Comparison of ENCODE assay signal across 9 cellular contexts in the genomic region with DNA sequence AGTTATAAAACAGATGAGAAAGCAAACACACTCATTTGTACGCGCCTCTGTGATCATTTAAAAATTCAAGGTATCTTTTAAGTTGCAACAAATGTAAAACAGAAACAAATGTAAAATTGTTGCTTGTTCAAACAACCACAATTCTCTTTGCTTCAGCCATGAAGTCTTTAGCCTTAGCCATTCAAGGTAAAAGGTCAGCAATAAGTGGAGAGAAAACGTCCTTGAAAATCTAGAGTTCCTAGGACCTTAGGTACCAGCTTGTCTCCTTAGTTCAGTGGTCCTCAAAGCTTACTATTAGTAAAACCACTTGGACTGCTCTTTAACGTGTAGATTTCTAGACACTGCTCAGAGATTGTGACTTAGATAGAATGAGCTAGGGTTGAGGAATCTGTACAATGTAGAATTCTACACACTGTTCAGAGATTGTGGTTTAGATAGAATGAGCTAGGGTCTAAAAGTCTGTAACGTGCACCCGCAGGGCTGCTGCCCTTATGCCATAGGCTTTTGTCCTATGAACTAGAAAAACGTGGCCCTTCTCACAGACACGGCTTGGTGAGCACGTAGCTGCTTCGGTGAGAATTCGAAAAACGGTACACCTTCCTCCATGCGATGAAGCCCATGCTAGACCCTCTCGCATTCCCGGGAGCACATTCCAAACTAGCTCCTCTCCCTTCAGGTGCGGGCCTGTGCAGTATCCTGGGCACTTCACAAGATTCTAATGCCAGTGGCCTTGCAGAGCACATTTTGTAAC. TPM values are rescaled to one million over a fixed set of nuclear protein-coding genes. Genes with fewer than 3 reads are reported as not detected.
DNase-seq lines count a peak whose midpoint lies in the region; ATAC-seq and TF ChIP-seq lines count a peak whose summit lies in the region.
"Had no signal": no experiment of that assay in that cellular context is flagged by ENCODE, and none has a peak within 500 bp of the region (broad histone marks: within the 10 kb centered on the region; RNA-seq: fewer than 3 reads in every experiment).

No MANE protein-coding gene starts in this region.

- peaks cover 0 to 41% (median 11%) of the 10 kb centered on the region in 9 donors for H3K4me1 ChIP-seq in heart right ventricle

- no peaks in the 10 kb centered on the region for H3K27me3 Mint-ChIP-seq in activated naive CD8-positive, alpha-beta T cell treated with anti-CD3 and anti-CD28 coated beads, Interleukin-2, amount 10 ng/mL, durations not matched to agents 7 days and 5 days
- peaks cover 11% of the 10 kb centered on the region for H3K27me3 Mint-ChIP-seq in progenitor cell of endocrine pancreas

- H3K27ac ChIP-seq in heart right ventricle = peak overlapping the region in 1 of 10 donors; percentile 89
- H3K27ac ChIP-seq: thyroid gland had no signal

- WGBS in heart right ventricle, 2 donors = 81 to 88% methylated on average over 16 of the region's 16 CpGs

- no peaks in the 10 kb centered on the region for H3K9me3 ChIP-seq in heart right ventricle
- H3K9me3 ChIP-seq: thyroid gland had no signal

- in situ Hi-C loops in GM13977 (cut with MboI; ENCODE audit: low pct_unique_long_range_greater_than_20kb, low sequenced_read_pairs, unreplicated experiment) = no loop called here

- H3K9me3 Mint-ChIP-seq in activated naive CD8-positive, alpha-beta T cell treated with anti-CD3 and anti-CD28 coated beads, Interleukin-2, amount 10 ng/mL, durations not matched to agents 7 days and 5 days = no peaks in the 10 kb centered on the region
- H3K9me3 Mint-ChIP-seq in progenitor cell of endocrine pancreas (ENCODE audit: low read depth) = no peaks in the 10 kb centered on the region

- H3K4me3 ChIP-seq in GM06990 (replicated peaks; ENCODE audit: low read depth, low read length) (peak overlapping the region; percentile 77), heart right ventricle (peak overlapping the region in 1 of 10 donors; percentile 30)
- H3K4me3 ChIP-seq: thyroid gland had no signal

- H3K27me3 ChIP-seq in GM06990 (replicated peaks; ENCODE audit: control insufficient read depth, insufficient read depth, low read length) = no peaks in the 10 kb centered on the region
- peaks cover 0 to 14% (median 6%) of the 10 kb centered on the region in 7 donors for H3K27me3 ChIP-seq in heart right ventricle
- H3K27me3 ChIP-seq: thyroid gland had no signal

- intact Hi-C loops in heart right ventricle (cut with DNase I) = no loop called here

- DNase-seq in GM06990 (ENCODE audit: extremely low read depth, insufficient read length) = peak; percentile 52
- DNase-seq in NOMO-1 treated with DMSO at 0.1 percent for 48 hours (lab: John Stamatoyannopoulos, UW; ENCODE audit: unreplicated experiment) = peak; percentile 62
- peak; percentile 59 for DNase-seq in activated naive CD8-positive, alpha-beta T cell treated with anti-CD3 and anti-CD28 coated beads, Interleukin-2, amount 10 ng/mL, durations not matched to agents 7 days and 5 days
- DNase-seq in progenitor cell of endocrine pancreas (ENCODE audit: low spot score, unreplicated experiment) = no peak
- no peak for DNase-seq in SK-N-DZ (ENCODE audit: low spot score)
- DNase-seq in GM13977 (ENCODE audit: low spot score) = no peak
- DNase-seq in heart right ventricle = no peak
- DNase-seq: thyroid gland had no signal

- TF ChIP-seq CTCF in GM06990 (IDR thresholded peaks at IDR 0.05; ENCODE audit: insufficient read depth, low read length, poor library complexity, severe bottlenecking) = no peak
- no peak for TF ChIP-seq CTCF in progenitor cell of endocrine pancreas (IDR thresholded peaks at IDR 0.05; ENCODE audit: unreplicated experiment)
- TF ChIP-seq CTCF in GM13977 (IDR thresholded peaks at IDR 0.05; ENCODE audit: extremely low read depth, insufficient read depth, missing control alignments) = no peak
- TF ChIP-seq CTCF in heart right ventricle (IDR thresholded peaks at IDR 0.05) = no peak

- H3K4me3 Mint-ChIP-seq in activated naive CD8-positive, alpha-beta T cell treated with anti-CD3 and anti-CD28 coated beads, Interleukin-2, amount 10 ng/mL, durations not matched to agents 7 days and 5 days = peak overlapping the region; percentile 97
- no peak overlapping the region for H3K4me3 Mint-ChIP-seq in progenitor cell of endocrine pancreas (ENCODE audit: low read depth)

- POLR2A ChIA-PET in activated naive CD8-positive, alpha-beta T cell treated with anti-CD3 and anti-CD28 coated beads, Interleukin-2, amount 10 ng/mL, durations not matched to agents 7 days and 5 days (lab: Charles Lee) = interaction anchor here (0.8 to 8.7 kb wide), 14 partner anchors 12 to 276 kb away, joined by 3 to 252 read pairs (median 7); partner anchors contain the start of genes COQ2 and THAP9

- peaks cover 35% of the 10 kb centered on the region for H3K4me1 Mint-ChIP-seq in activated naive CD8-positive, alpha-beta T cell treated with anti-CD3 and anti-CD28 coated beads, Interleukin-2, amount 10 ng/mL, durations not matched to agents 7 days and 5 days
- peaks cover 11% of the 10 kb centered on the region for H3K4me1 Mint-ChIP-seq in progenitor cell of endocrine pancreas (ENCODE audit: low read depth)

- peak overlapping the region; percentile 97 for H3K27ac Mint-ChIP-seq in activated naive CD8-positive, alpha-beta T cell treated with anti-CD3 and anti-CD28 coated beads, Interleukin-2, amount 10 ng/mL, durations not matched to agents 7 days and 5 days
- H3K27ac Mint-ChIP-seq in progenitor cell of endocrine pancreas = peak overlapping the region; percentile 33

- no peaks in the 10 kb centered on the region for H3K36me3 ChIP-seq in GM06990 (ENCODE audit: control insufficient read depth, insufficient read depth, low read length)
- no peaks in the 10 kb centered on the region for H3K36me3 ChIP-seq in heart right ventricle
- H3K36me3 ChIP-seq: thyroid gland had no signal

- ATAC-seq in activated naive CD8-positive, alpha-beta T cell treated with anti-CD3 and anti-CD28 coated beads, Interleukin-2, amount 10 ng/mL, durations not matched to agents 7 days and 5 days (ENCODE audit: low read depth) = peak; percentile 17
- no peak for ATAC-seq in GM19324 (IDR thresholded peaks at IDR 0.05; ENCODE audit: low FRiP score, unreplicated experiment)
- no peak for ATAC-seq in heart right ventricle

- H3K36me3 Mint-ChIP-seq in activated naive CD8-positive, alpha-beta T cell treated with anti-CD3 and anti-CD28 coated beads, Interleukin-2, amount 10 ng/mL, durations not matched to agents 7 days and 5 days = peaks cover 46% of the 10 kb centered on the region
- H3K36me3 Mint-ChIP-seq in progenitor cell of endocrine pancreas (ENCODE audit: insufficient read depth) = no peaks in the 10 kb centered on the region

RNA-seq across cellular contexts. Expression of gene PLAC8, which starts 1.7 kb away (rescaled TPM):
- total RNA-seq in activated naive CD8-positive, alpha-beta T cell treated with anti-CD3 and anti-CD28 coated beads, Interleukin-2, amount 10 ng/mL, durations not matched to agents 7 days and 5 days = 100 to 1,000 TPM; 305 to 314 TPM
- 4.7 and 5.9 TPM in 2 replicates for total RNA-seq in progenitor cell of endocrine pancreas
- polyA plus RNA-seq in SK-N-DZ (2014; cell fraction: cytosol; rRNA removed) = not detected in 2 replicates
- not detected in 2 replicates for polyA plus RNA-seq in SK-N-DZ (2014; cell fraction: nucleus; rRNA removed)
- 1 to 10 TPM in 3 of 10 donors, under 1 TPM in 7; 0.39 to 9.4 (median 0.66) TPM for total RNA-seq in heart right ventricle
- polyA plus RNA-seq in heart right ventricle = under 1 TPM; 0.51 to 0.64 TPM

Comparison
In these comparisons a context has a peak if more than half of its experiments do, and no peak if none do; other contexts are left out.
1. DNase-seq: peak in GM06990 (single experiment), NOMO-1 treated with DMSO at 0.1 percent for 48 hours (single experiment) and activated naive CD8-positive, alpha-beta T cell treated with anti-CD3 and anti-CD28 coated beads, Interleukin-2, amount 10 ng/mL, durations not matched to agents 7 days and 5 days (single experiment); none in progenitor cell of endocrine pancreas (single experiment), SK-N-DZ (single experiment), GM13977 (single experiment) and heart right ventricle (0 of 2).
2. RNA of gene PLAC8, which starts 1.7 kb away (total RNA-seq): 305 to 314 TPM in activated naive CD8-positive, alpha-beta T cell treated with anti-CD3 and anti-CD28 coated beads, Interleukin-2, amount 10 ng/mL, durations not matched to agents 7 days and 5 days; 4.7 to 5.9 TPM in progenitor cell of endocrine pancreas and 0.39 to 9.4 TPM in heart right ventricle; every median in the first group is over 10 times any median in the second.